In the genomic region with DNA sequence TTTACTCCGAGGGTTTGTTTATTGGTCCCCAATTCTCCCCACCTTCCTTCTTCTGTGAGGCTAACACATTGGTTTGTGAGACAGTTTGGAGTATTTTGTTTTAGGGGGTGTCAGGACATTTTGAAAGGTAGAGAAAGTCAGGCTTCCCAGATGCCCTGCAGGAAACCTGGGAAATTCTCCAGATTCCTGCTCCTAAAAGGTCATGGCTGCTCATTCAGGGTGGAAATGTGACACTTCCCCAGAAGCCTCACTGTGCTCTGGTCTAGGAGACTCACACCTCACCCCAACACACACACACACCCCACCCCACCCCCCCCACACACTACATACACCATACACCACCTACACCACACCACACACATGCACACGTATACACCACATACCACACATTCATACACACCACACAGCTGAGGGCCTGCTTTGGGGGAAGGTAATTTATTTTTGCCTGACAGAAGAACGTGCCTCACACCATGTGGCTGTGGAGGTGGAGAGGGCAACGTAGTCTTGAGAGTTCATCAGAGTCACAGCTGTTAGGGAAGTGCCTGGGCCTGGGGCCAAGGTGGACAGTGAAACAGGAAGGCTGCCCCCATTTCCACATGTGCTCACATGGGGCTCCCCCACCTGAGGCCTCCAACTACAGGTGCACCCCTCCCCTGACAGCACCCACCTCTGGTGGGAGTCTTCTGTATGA, we compare ENCODE assay signal across 8 cellular contexts. TPM values are rescaled to one million over a fixed set of nuclear protein-coding genes. Genes with fewer than 3 reads are reported as not detected.
DNase-seq lines count a peak whose midpoint lies in the region; ATAC-seq and TF ChIP-seq lines count a peak whose summit lies in the region.
"Had no signal": no experiment of that assay in that cellular context is flagged by ENCODE, and none has a peak within 500 bp of the region (broad histone marks: within the 10 kb centered on the region; RNA-seq: fewer than 3 reads in every experiment).

No MANE protein-coding gene starts in this region.

- H3K4me1 ChIP-seq in adrenal gland (replicated peaks in 1 of 2), result peaks cover 25 to 42% of the 10 kb centered on the region in 2 donors
- H3K4me1 ChIP-seq in mesenchymal stem cell (ENCODE audit: control insufficient read depth, insufficient read depth, low read depth, low read length), result peaks cover 44% of the 10 kb centered on the region

- H3K23ac ChIP-seq in mesenchymal stem cell (ENCODE audit: low read length in 2 of 2), result no peak overlapping the region

- no peak for TF ChIP-seq CTCF in adrenal gland (IDR thresholded peaks at IDR 0.05)

- H3K79me1 ChIP-seq in mesenchymal stem cell (replicated peaks; ENCODE audit: low read length, poor library complexity, severe bottlenecking), result no peaks in the 10 kb centered on the region

- H2BK15ac ChIP-seq in mesenchymal stem cell (ENCODE audit: low read depth, poor library complexity, severe bottlenecking), result no peak overlapping the region

- TF ChIP-seq POLR2A in adrenal gland (IDR thresholded peaks at IDR 0.05), result no peak

- H2BK12ac ChIP-seq in mesenchymal stem cell (ENCODE audit: low read length in 2 of 2), result peak overlapping the region in 1 of 2 experiments; percentile 37

- peak overlapping the region in 1 of 2 experiments; percentile 18 for H3K14ac ChIP-seq in mesenchymal stem cell (ENCODE audit: low read length in 2 of 2)

- H2AK5ac ChIP-seq in mesenchymal stem cell (ENCODE audit: low read length, severe bottlenecking), result peak overlapping the region; percentile 47

- peak overlapping the region in 3 of 5 donors; percentile 8 to 60 (median 57) for H3K27ac ChIP-seq in adrenal gland
- peak overlapping the region; percentile 8 for H3K27ac ChIP-seq in mesenchymal stem cell (ENCODE audit: low read length, poor library complexity, severe bottlenecking)
- H3K27ac ChIP-seq: thoracic aorta had no signal

- H3K4ac ChIP-seq in mesenchymal stem cell (ENCODE audit: low read depth in 1 of 2, low read length in 2 of 2), result no peak overlapping the region

- no peak overlapping the region for H2AFZ ChIP-seq in mesenchymal stem cell (ENCODE audit: low read depth, low read length)

- no peak overlapping the region for H2BK120ac ChIP-seq in mesenchymal stem cell (ENCODE audit: low read depth, low read length)

- H3K18ac ChIP-seq in mesenchymal stem cell (ENCODE audit: low read depth in 1 of 2, low read length in 2 of 2), result peak overlapping the region; percentile 3 to 37

- no peak overlapping the region for H4K8ac ChIP-seq in mesenchymal stem cell (ENCODE audit: low read length)

- WGBS in adrenal gland, 4 donors, result 36 to 56% (median 37%) methylated on average over 4 of the region's 4 CpGs
- 8% methylated on average over 2 of the region's 4 CpGs for WGBS in mesenchymal stem cell

- H3K27me3 ChIP-seq in adrenal gland (no peaks in the 10 kb centered on the region), mesenchymal stem cell (ENCODE audit: control insufficient read depth in 1 of 2, insufficient read depth in 1 of 2, low read length in 2 of 2) (no peaks in the 10 kb centered on the region)

- no peak overlapping the region for H2BK5ac ChIP-seq in mesenchymal stem cell (ENCODE audit: low read depth, low read length, poor library complexity, severe bottlenecking)

- peak; percentile 62 for ATAC-seq in GM19463 (IDR thresholded peaks at IDR 0.05; ENCODE audit: unreplicated experiment)
- peak; percentile 63 for ATAC-seq in HG03460 (IDR thresholded peaks at IDR 0.05; ENCODE audit: unreplicated experiment)
- ATAC-seq in HG02970 (IDR thresholded peaks at IDR 0.05; ENCODE audit: low FRiP score, unreplicated experiment), result no peak

- intact Hi-C loops in adrenal gland (cut with DNase I), result no loop called here

- no peak overlapping the region for H3K4me2 ChIP-seq in mesenchymal stem cell (ENCODE audit: low read length, poor library complexity, severe bottlenecking)

- peak overlapping the region; percentile 4 for H3K9ac ChIP-seq in mesenchymal stem cell (ENCODE audit: low read length)

- H3K36me3 ChIP-seq in adrenal gland (replicated peaks in 1 of 2) (no peaks in the 10 kb centered on the region), mesenchymal stem cell (ENCODE audit: control insufficient read depth in 1 of 2, insufficient read depth in 2 of 2, low read depth in 1 of 2, low read length in 2 of 2) (no peaks in the 10 kb centered on the region)
- H3K36me3 ChIP-seq: thoracic aorta had no signal

- H3K9me3 ChIP-seq in adrenal gland (replicated peaks in 1 of 3) (no peaks in the 10 kb centered on the region), mesenchymal stem cell (ENCODE audit: control insufficient read depth, low read length) (no peaks in the 10 kb centered on the region)
- H3K9me3 ChIP-seq: thoracic aorta had no signal

- H4K91ac ChIP-seq in mesenchymal stem cell (ENCODE audit: low read length), result peak overlapping the region; percentile 2

- H3K4me3 ChIP-seq in adrenal gland (no peak overlapping the region), mesenchymal stem cell (ENCODE audit: insufficient read depth in 1 of 2, low read depth in 1 of 2, low read length in 2 of 2) (no peak overlapping the region)
- H3K4me3 ChIP-seq: thoracic aorta had no signal

- DNase-seq in adrenal gland, result peak; percentile 46 to 76 (median 53)
- DNase-seq in mesenchymal stem cell, result peak; percentile 50
- DNase-seq in activated CD8-positive, alpha-beta memory T cell treated with anti-CD3 and anti-CD28 coated beads, Interleukin-2, amount 50 U/mL, for 48 hours, result no peak
- no peak for DNase-seq in midbrain (lab: John Stamatoyannopoulos, UW)

RNA-seq across cellular contexts. Expression of a gene that starts 40.4 kb away (rescaled TPM):
- 10 to 100 TPM in 7 of 8 donors, 1 to 10 TPM in 1; 8.1 to 27.2 (median 20.6) TPM for total RNA-seq in adrenal gland
- 1 to 10 TPM; 2.0 to 8.3 (median 5.6) TPM for polyA plus RNA-seq in adrenal gland
- 9.4 TPM for polyA plus RNA-seq in mesenchymal stem cell (2013, experiment 1 of 2)
- polyA plus RNA-seq in mesenchymal stem cell (2013, experiment 2 of 2), result 8.4 TPM

Comparison
In these comparisons a context has a peak if more than half of its experiments do, and no peak if none do; other contexts are left out.
1. DNase-seq: peak in adrenal gland (7 of 7) and mesenchymal stem cell (single experiment); none in activated CD8-positive, alpha-beta memory T cell treated with anti-CD3 and anti-CD28 coated beads, Interleukin-2, amount 50 U/mL, for 48 hours (single experiment) and midbrain (single experiment).